Comparison of ENCODE assay signal across 1 cellular context in genomic region chr14:71062581-71063303, GRCh38.
TF ChIP-seq lines count a peak whose summit lies in the region.

No MANE protein-coding gene starts in this region.

TF ChIP-seq in HepG2, 621 proteins besides CTCF, POLR2A, EP300 and RAD21 (continued from another document):
- TF ChIP-seq, protein P1, sequence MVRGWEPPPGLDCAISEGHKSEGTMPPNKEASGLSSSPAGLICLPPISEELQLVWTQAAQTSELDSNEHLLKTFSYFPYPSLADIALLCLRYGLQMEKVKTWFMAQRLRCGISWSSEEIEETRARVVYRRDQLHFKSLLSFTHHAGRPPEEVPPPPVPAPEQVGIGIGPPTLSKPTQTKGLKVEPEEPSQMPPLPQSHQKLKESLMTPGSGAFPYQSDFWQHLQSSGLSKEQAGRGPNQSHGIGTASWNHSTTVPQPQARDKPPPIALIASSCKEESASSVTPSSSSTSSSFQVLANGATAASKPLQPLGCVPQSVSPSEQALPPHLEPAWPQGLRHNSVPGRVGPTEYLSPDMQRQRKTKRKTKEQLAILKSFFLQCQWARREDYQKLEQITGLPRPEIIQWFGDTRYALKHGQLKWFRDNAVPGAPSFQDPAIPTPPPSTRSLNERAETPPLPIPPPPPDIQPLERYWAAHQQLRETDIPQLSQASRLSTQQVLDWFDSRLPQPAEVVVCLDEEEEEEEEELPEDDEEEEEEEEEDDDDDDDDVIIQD (CRISPR knock-in tag; IDR thresholded peaks at IDR 0.05; ENCODE audit: low read depth): peak; percentile 45; the same call in 1 of the 2 replicates
- peak; percentile 36; the same call in 1 of the 2 replicates for TF ChIP-seq CEBPB (IDR thresholded peaks at IDR 0.05; ENCODE audit: borderline replicate concordance, low read depth, low read length)
- no peak for TF ChIP-seq ZNF672 (CRISPR knock-in tag; IDR thresholded peaks at IDR 0.05)
